In the genomic region with DNA sequence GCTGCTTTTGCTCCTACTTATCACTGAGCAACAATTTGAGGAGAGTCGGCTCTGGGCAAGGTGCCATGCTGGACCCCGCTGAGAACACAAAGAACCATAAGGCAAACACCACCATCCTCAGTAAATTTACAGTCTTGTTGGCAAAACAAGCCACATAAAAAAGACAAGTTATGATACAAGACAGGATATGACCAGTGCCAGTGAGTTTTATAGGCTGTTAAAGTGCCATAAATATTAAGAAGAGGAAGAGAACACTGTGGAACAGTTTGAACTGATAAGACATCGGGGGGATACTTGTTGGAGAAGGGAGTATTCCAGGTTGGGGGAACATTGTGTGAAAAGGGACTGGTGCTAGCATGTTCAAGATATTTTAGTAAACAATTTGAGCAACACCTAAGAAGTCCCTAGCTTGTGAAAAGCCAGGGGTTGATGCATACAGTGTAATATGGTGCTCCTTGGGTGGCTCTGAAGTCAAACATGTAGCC, we compare ENCODE assay signal across 1 cellular context.
TF ChIP-seq lines count a peak whose summit lies in the region.

No MANE protein-coding gene starts in this region.

TF ChIP-seq in endothelial cell of umbilical vein, 7 proteins besides CTCF, POLR2A, EP300 and RAD21 (continued from another document):
- TF ChIP-seq POLR2AphosphoS5 (IDR thresholded peaks at IDR 0.05; ENCODE audit: insufficient read depth, low read depth, low read length): no peak
